7 cellular contexts compared by ENCODE assay signal in the genomic region with DNA sequence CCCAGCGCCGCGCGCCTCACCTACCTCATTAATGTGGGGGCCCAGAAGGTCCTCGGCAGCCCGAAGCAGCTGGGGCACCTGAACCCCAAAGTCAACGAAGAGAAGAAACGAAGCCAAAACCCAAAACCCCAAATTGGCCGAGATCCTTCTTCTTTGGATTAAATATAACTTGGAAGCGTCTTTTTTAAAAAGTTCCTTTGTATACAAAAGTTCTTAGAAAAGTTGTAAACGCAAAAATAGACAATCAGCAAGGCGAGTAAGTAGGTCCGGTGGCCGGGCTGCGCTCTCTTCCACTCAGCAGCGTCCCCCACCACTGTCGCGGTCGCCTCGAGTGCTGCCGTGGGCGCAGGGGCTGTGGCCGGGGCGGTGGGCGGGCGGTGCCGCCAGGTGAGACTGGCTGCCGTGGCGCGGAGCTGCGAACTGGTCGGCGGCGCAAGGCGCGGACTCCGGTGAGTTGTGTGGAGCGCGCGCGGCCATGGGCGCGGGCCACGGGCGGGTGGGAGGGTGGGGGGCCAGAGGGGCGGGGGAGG. TPM values are rescaled to one million over a fixed set of nuclear protein-coding genes. Genes with fewer than 3 reads are reported as not detected.
DNase-seq lines count a peak whose midpoint lies in the region; ATAC-seq and TF ChIP-seq lines count a peak whose summit lies in the region.

No MANE protein-coding gene starts in this region.

- H3K9me3 ChIP-seq in NT2/D1 (ENCODE audit: insufficient read depth, low read length) = no peaks in the 10 kb centered on the region
- no peaks in the 10 kb centered on the region for H3K9me3 ChIP-seq in esophagus (ENCODE audit: control insufficient read depth in 2 of 2, insufficient read depth in 1 of 2, low read depth in 1 of 2, low read length in 1 of 2)
- H3K9me3 ChIP-seq in osteoblast (ENCODE audit: low read depth, low read length) = no peaks in the 10 kb centered on the region

- H3K9ac ChIP-seq in NT2/D1 (ENCODE audit: insufficient read length, low read depth) = peak overlapping the region; percentile 74

- H3K4me2 ChIP-seq in osteoblast (ENCODE audit: insufficient read depth, low read length) = peak overlapping the region; percentile 92

- H2AFZ ChIP-seq in osteoblast (ENCODE audit: low read length) = peak overlapping the region; percentile 29

- peaks cover 30% of the 10 kb centered on the region for H3K79me2 ChIP-seq in osteoblast (ENCODE audit: insufficient read depth, low read length)

- peaks cover 21% of the 10 kb centered on the region for H3K36me3 ChIP-seq in NT2/D1 (ENCODE audit: insufficient read depth, insufficient read length, low read length)
- H3K36me3 ChIP-seq in esophagus (ENCODE audit: control insufficient read depth in 2 of 2, insufficient read depth in 2 of 2, low read length in 1 of 2) = peaks cover 0 to 18% of the 10 kb centered on the region in 2 donors
- peaks cover 16% of the 10 kb centered on the region for H3K36me3 ChIP-seq in osteoblast (ENCODE audit: insufficient read depth, low read length)

- peak overlapping the region; percentile 93 for H3K4me3 ChIP-seq in HFF-Myc (replicated peaks; ENCODE audit: low read depth, low read length)
- H3K4me3 ChIP-seq in NT2/D1 (ENCODE audit: insufficient read length, low read depth) = peak overlapping the region; percentile 76
- H3K4me3 ChIP-seq in esophagus (ENCODE audit: low read depth in 1 of 2, low read length in 2 of 2) = peak overlapping the region; percentile 70 to 92
- peak overlapping the region; percentile 95 for H3K4me3 ChIP-seq in osteoblast (ENCODE audit: insufficient read depth, low read length)

- H3K27ac ChIP-seq in esophagus (ENCODE audit: low read depth in 2 of 2, low read length in 1 of 2) (peak overlapping the region; percentile 93 to 98), osteoblast (ENCODE audit: low read depth, low read length) (peak overlapping the region; percentile 76)

- H3K4me1 ChIP-seq in NT2/D1 (ENCODE audit: insufficient read depth, insufficient read length) (peaks cover 12% of the 10 kb centered on the region), esophagus (ENCODE audit: control insufficient read depth in 2 of 2, insufficient read depth in 2 of 2, low read length in 1 of 2) (peaks cover 0 to 9% of the 10 kb centered on the region in 2 donors), osteoblast (ENCODE audit: insufficient read depth, low read length) (peaks cover 15% of the 10 kb centered on the region)

- no peaks in the 10 kb centered on the region for H4K20me1 ChIP-seq in osteoblast (ENCODE audit: insufficient read depth, low read length)

- TF ChIP-seq CTCF in HFF-Myc (IDR thresholded peaks at IDR 0.05; ENCODE audit: low read depth, low read length, missing control alignments) (no peak), osteoblast (IDR thresholded peaks at IDR 0.05; ENCODE audit: extremely low read depth, low read depth, low read length) (no peak)

- WGBS in esophagus, 2 donors = 1% methylated on average over 24 to 45 of the region's 46 CpGs

- peaks cover 55% of the 10 kb centered on the region for H3K27me3 ChIP-seq in NT2/D1 (ENCODE audit: insufficient read depth, insufficient read length)
- no peaks in the 10 kb centered on the region for H3K27me3 ChIP-seq in esophagus (ENCODE audit: control insufficient read depth in 1 of 2, insufficient read depth in 2 of 2, low read length in 2 of 2)
- H3K27me3 ChIP-seq in osteoblast (ENCODE audit: insufficient read depth, low read length) = no peaks in the 10 kb centered on the region

- peak; percentile 32 for ATAC-seq in GM18868 (IDR thresholded peaks at IDR 0.05; ENCODE audit: unreplicated experiment)

- DNase-seq in HFF-Myc (ENCODE audit: extremely low read depth, low read depth) (no peak), NT2/D1 (ENCODE audit: low read depth, low spot score) (no peak), osteoblast (ENCODE audit: insufficient read length, low spot score, missing footprints) (no peak), inferior parietal cortex (ENCODE audit: extremely low spot score) (no peak)
- DNase-seq in NK-92 treated with Interleukin-12 subunit alpha and Interleukin-12 subunit beta, amount 100 ng/mL, for 24 hours (lab: John Stamatoyannopoulos, UW) = no peak

RNA-seq across cellular contexts. Expression of a gene that starts 0.4 kb away (rescaled TPM):
- polyA plus RNA-seq in esophagus = 100 to 1,000 TPM in 1 of 2 donors, 10 to 100 TPM in 1; 49.8 to 107 TPM
- total RNA-seq in osteoblast = 33.9 and 34.7 TPM in 2 replicates
